In the genomic region with DNA sequence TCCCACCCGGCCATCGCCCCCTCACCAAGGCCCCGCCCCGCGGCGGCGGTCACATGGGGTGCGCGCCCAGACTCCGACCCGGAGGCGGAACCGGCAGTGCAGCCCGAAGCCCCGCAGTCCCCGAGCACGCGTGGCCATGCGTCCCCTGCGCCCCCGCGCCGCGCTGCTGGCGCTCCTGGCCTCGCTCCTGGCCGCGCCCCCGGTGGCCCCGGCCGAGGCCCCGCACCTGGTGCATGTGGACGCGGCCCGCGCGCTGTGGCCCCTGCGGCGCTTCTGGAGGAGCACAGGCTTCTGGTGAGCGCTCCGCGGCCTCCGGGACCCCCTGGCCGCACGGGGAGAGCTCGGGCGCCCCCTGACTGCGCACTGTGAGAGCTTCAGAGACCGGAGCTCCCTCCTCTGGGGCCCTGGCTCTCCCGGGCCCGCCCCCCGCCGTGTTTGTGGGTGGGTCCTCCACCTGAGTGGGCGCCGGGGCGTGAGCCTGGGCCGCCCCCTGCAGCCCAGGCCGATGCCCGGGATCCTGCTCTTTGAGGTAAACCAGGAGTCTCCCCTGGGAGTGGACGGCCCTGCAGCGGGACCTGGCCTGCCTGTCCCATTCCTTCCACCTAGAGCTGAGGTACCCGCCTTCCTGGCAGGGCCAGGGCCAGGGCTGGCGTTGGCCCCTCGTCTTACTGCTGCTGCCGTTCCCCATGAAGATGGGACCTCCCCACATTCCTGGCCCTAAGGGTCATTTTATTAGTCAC, we compare ENCODE assay signal across 8 cellular contexts. TPM values are rescaled to one million over a fixed set of nuclear protein-coding genes. Genes with fewer than 3 reads are reported as not detected.
DNase-seq lines count a peak whose midpoint lies in the region; ATAC-seq and TF ChIP-seq lines count a peak whose summit lies in the region.

Gene IDUA, plus strand, starts transcription at position 96 of the 740 bp plus-strand sequence. Its CDS starts 41 bp downstream, at position 137.

- H3K36me3 ChIP-seq in neural cell (ENCODE audit: insufficient read depth, low read length): no peaks in the 10 kb centered on the region

- no peaks in the 10 kb centered on the region for H3F3A ChIP-seq in neural cell (ENCODE audit: insufficient read depth, low read length, poor library complexity, severe bottlenecking)

- H3K79me2 ChIP-seq in neural cell (replicated peaks; ENCODE audit: insufficient read depth, low read length): no peaks in the 10 kb centered on the region

- H3K27me3 ChIP-seq in neural cell (ENCODE audit: insufficient read depth, low read depth, low read length): no peaks in the 10 kb centered on the region

- H3K9me3 Mint-ChIP-seq in activated T-helper 2 cell treated with anti-CD3 and anti-CD28 coated beads, Interferon-gamma antibody, Interleukin-2, Interleukin-4, amounts not matched to agents 10 μg/mL and 5 μg/mL and 100 μg/mL, durations not matched to agents 14 hours and 24 hours and 36 hours: no peaks in the 10 kb centered on the region
- no peaks in the 10 kb centered on the region for H3K9me3 Mint-ChIP-seq in stimulated activated naive CD8-positive, alpha-beta T cell treated with anti-CD3 and anti-CD28 coated beads, Interleukin-15, amount 100 ng/mL, for 72 hours

- H2AFZ ChIP-seq in neural cell (ENCODE audit: low read depth, low read length): peak within 1 kb of the TSS; percentile 62

- TF ChIP-seq RAD21 in neural cell (conservative IDR thresholded peaks at IDR 0.05): peak; percentile 37

- H3K4me2 ChIP-seq in neural cell (ENCODE audit: low read length): peak within 1 kb of the TSS; percentile 89

- DNase-seq in CD1c-positive myeloid dendritic cell (ENCODE audit: extremely low spot score) (peak; percentile 90), RPMI8226 (peak; percentile 64), fibroblast of the aortic adventitia (ENCODE audit: low read depth) (peak; percentile 48)
- DNase-seq in activated T-helper 2 cell treated with anti-CD3 and anti-CD28 coated beads, Interferon-gamma antibody, Interleukin-2, Interleukin-4, amounts not matched to agents 10 μg/mL and 5 μg/mL and 100 μg/mL, durations not matched to agents 14 hours and 24 hours and 36 hours (ENCODE audit: low spot score): peak; percentile 80
- DNase-seq in stimulated activated naive CD8-positive, alpha-beta T cell treated with anti-CD3 and anti-CD28 coated beads, Interleukin-15, amount 100 ng/mL, for 72 hours: peak; percentile 86 to 89

- peak; percentile 72 for ATAC-seq in GM19328 (IDR thresholded peaks at IDR 0.05; ENCODE audit: unreplicated experiment)
- ATAC-seq in HG03521 (IDR thresholded peaks at IDR 0.05; ENCODE audit: unreplicated experiment): peak; percentile 70
- ATAC-seq in stimulated activated naive CD8-positive, alpha-beta T cell treated with anti-CD3 and anti-CD28 coated beads, Interleukin-15, amount 100 ng/mL, for 72 hours: peak; percentile 89

- no peaks in the 10 kb centered on the region for H4K20me1 ChIP-seq in neural cell (ENCODE audit: insufficient read depth)

- no peaks in the 10 kb centered on the region for H3K36me3 Mint-ChIP-seq in activated T-helper 2 cell treated with anti-CD3 and anti-CD28 coated beads, Interferon-gamma antibody, Interleukin-2, Interleukin-4, amounts not matched to agents 10 μg/mL and 5 μg/mL and 100 μg/mL, durations not matched to agents 14 hours and 24 hours and 36 hours (ENCODE audit: low read depth)

- peak within 1 kb of the TSS; percentile 46 for H3K27ac ChIP-seq in neural cell (ENCODE audit: low read length)

- peak within 1 kb of the TSS; percentile 83 for H3K27ac Mint-ChIP-seq in activated T-helper 2 cell treated with anti-CD3 and anti-CD28 coated beads, Interferon-gamma antibody, Interleukin-2, Interleukin-4, amounts not matched to agents 10 μg/mL and 5 μg/mL and 100 μg/mL, durations not matched to agents 14 hours and 24 hours and 36 hours
- H3K27ac Mint-ChIP-seq in stimulated activated naive CD8-positive, alpha-beta T cell treated with anti-CD3 and anti-CD28 coated beads, Interleukin-15, amount 100 ng/mL, for 72 hours: peak within 1 kb of the TSS; percentile 64 to 74

- peak; percentile 26 for TF ChIP-seq EP300 in neural cell (conservative IDR thresholded peaks at IDR 0.05; ENCODE audit: poor library complexity, severe bottlenecking)

- H3K4me3 ChIP-seq in fibroblast of the aortic adventitia (ENCODE audit: low read depth, low read length) (peak within 1 kb of the TSS; percentile 83), neural cell (ENCODE audit: low read length) (peak within 1 kb of the TSS; percentile 77)

- no peaks in the 10 kb centered on the region for H3K27me3 Mint-ChIP-seq in activated T-helper 2 cell treated with anti-CD3 and anti-CD28 coated beads, Interferon-gamma antibody, Interleukin-2, Interleukin-4, amounts not matched to agents 10 μg/mL and 5 μg/mL and 100 μg/mL, durations not matched to agents 14 hours and 24 hours and 36 hours (ENCODE audit: low read depth)
- no peaks in the 10 kb centered on the region for H3K27me3 Mint-ChIP-seq in stimulated activated naive CD8-positive, alpha-beta T cell treated with anti-CD3 and anti-CD28 coated beads, Interleukin-15, amount 100 ng/mL, for 72 hours

- peak within 1 kb of the TSS; percentile 74 for H3K9ac ChIP-seq in neural cell (ENCODE audit: low read length)

- peak within 1 kb of the TSS; percentile 87 for H3K4me3 Mint-ChIP-seq in activated T-helper 2 cell treated with anti-CD3 and anti-CD28 coated beads, Interferon-gamma antibody, Interleukin-2, Interleukin-4, amounts not matched to agents 10 μg/mL and 5 μg/mL and 100 μg/mL, durations not matched to agents 14 hours and 24 hours and 36 hours (ENCODE audit: low read depth)
- H3K4me3 Mint-ChIP-seq in stimulated activated naive CD8-positive, alpha-beta T cell treated with anti-CD3 and anti-CD28 coated beads, Interleukin-15, amount 100 ng/mL, for 72 hours: peak within 1 kb of the TSS; percentile 91 to 96

- no peaks in the 10 kb centered on the region for H3K9me3 ChIP-seq in neural cell (ENCODE audit: low read length)

- H3K9me2 ChIP-seq in neural cell (ENCODE audit: insufficient read depth, low read length): no peaks in the 10 kb centered on the region

- intact Hi-C loops in activated T-helper 2 cell treated with anti-CD3 and anti-CD28 coated beads, Interferon-gamma antibody, Interleukin-2, Interleukin-4, amounts not matched to agents 10 μg/mL and 5 μg/mL and 100 μg/mL, durations not matched to agents 14 hours and 24 hours and 36 hours (cut with micrococcal nuclease): loop anchor here (1.0 to 5.0 kb wide), 3 partner anchors 54 to 205 kb away; partner anchors contain the start of genes GAK and TMEM175

- peaks cover 17% of the 10 kb centered on the region for H3K4me1 Mint-ChIP-seq in activated T-helper 2 cell treated with anti-CD3 and anti-CD28 coated beads, Interferon-gamma antibody, Interleukin-2, Interleukin-4, amounts not matched to agents 10 μg/mL and 5 μg/mL and 100 μg/mL, durations not matched to agents 14 hours and 24 hours and 36 hours (ENCODE audit: low read depth)
- peaks cover 29% of the 10 kb centered on the region for H3K4me1 Mint-ChIP-seq in stimulated activated naive CD8-positive, alpha-beta T cell treated with anti-CD3 and anti-CD28 coated beads, Interleukin-15, amount 100 ng/mL, for 72 hours

- TF ChIP-seq CTCF in fibroblast of the aortic adventitia (IDR thresholded peaks at IDR 0.05; ENCODE audit: insufficient read depth, low read length) (peak; percentile 52), neural cell (IDR thresholded peaks at IDR 0.05; ENCODE audit: poor library complexity, severe bottlenecking) (peak; percentile 68)

TF ChIP-seq in neural cell, 6 proteins besides CTCF, POLR2A, EP300 and RAD21:
- TF ChIP-seq MXI1 (conservative IDR thresholded peaks at IDR 0.05; ENCODE audit: poor library complexity, severe bottlenecking): peak; percentile 90
- TF ChIP-seq REST (IDR thresholded peaks at IDR 0.05; ENCODE audit: borderline replicate concordance): no peak
- TF ChIP-seq EZH2 (IDR thresholded peaks at IDR 0.05; ENCODE audit: borderline replicate concordance, insufficient read depth, low read length, poor library complexity, severe bottlenecking): no peak
- peak; percentile 41 for TF ChIP-seq SMC3 (conservative IDR thresholded peaks at IDR 0.05; ENCODE audit: poor library complexity)

RNA-seq across cellular contexts. Expression of gene IDUA, which starts in this region (rescaled TPM):
- total RNA-seq in activated T-helper 2 cell treated with anti-CD3 and anti-CD28 coated beads, Interferon-gamma antibody, Interleukin-2, Interleukin-4, amounts not matched to agents 10 μg/mL and 5 μg/mL and 100 μg/mL, durations not matched to agents 14 hours and 24 hours and 36 hours: 23.6 and 25.5 TPM in 2 replicates
- 20.3 and 21.7 TPM in 2 replicates for total RNA-seq in fibroblast of the aortic adventitia (ENCODE audit: low replicate concordance)
- polyA plus RNA-seq in neural cell: 11.8 and 12.7 TPM in 2 replicates
- polyA minus RNA-seq in neural cell: 12.4 and 13.1 TPM in 2 replicates

Comparison
In these comparisons a context has a peak if more than half of its experiments do, and no peak if none do; other contexts are left out.
1. Peak in every context shown above with its lines: DNase-seq, ATAC-seq, H3K4me3 ChIP-seq and H3K27ac ChIP-seq.